ENCODE assay signal across 1 cellular context in the genomic region with DNA sequence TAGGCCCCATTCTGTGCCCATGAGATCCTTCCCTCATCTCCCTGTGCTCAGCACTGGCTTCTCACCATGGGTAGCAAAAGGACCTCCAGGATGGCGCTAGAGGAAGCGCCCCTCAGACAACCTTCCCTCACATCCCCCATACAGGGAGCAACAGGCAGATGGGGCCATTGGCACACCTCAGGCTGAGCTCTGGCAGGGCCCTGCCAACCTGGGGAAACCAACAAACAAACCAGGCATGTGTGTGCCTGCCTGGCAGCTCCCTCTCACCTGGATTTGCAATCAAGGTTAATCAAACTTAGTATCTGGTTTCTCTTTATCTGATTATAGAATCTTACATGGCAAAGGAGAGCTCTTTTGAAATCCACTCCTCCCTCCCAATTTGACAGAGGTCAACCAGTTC.
TF ChIP-seq lines count a peak whose summit lies in the region.

No MANE protein-coding gene starts in this region.

TF ChIP-seq in HepG2, 621 proteins besides CTCF, POLR2A, EP300 and RAD21:
- TF ChIP-seq STAG1 (CRISPR knock-in tag; IDR thresholded peaks at IDR 0.05) (0 out of 2 replicates have a peak, but pooled peaks have one; percentile 6), ZNF883 (CRISPR knock-in tag; IDR thresholded peaks at IDR 0.05; ENCODE audit: not compliant biosample characterization) (no peak)
